Comparison of ENCODE assay signal across 8 cellular contexts in the genomic region with DNA sequence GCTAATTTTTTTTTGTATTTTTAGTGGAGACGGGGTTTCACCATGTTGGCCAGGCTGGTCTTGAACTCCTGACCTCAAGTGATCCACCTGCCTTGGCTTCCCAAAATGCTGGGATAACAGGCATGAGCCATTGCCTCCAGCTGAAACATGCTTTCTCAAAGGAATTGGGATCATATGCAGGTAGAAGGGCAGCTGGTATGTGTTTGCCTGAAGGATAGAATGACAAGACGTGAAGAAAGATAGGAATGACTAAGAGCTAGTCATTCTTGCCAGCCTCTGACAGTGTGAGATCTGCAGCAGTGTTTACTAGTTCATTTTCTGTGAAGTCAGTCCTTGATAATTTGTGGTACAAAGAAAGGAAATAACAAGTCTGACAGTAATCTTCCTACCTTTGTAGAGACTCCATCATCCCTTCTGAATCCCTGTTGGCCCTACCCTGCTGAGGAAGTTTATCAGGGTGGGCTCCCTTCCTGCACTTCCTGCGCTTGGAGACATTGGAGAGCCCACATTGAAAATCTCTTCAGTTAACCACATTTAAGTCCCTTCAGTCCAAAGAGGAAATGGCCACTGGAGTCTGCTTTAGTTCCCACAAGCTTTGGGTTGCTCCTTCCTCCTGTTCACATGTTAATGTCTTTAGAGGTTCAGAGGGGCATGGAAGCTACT. TPM values are rescaled to one million over a fixed set of nuclear protein-coding genes. Genes with fewer than 3 reads are reported as not detected.
DNase-seq lines count a peak whose midpoint lies in the region; ATAC-seq and TF ChIP-seq lines count a peak whose summit lies in the region.

No MANE protein-coding gene starts in this region.

- peaks cover 89% of the 10 kb centered on the region for H3K4me1 ChIP-seq in CD4-positive, alpha-beta memory T cell (ENCODE audit: insufficient read depth, low read length)
- H3K4me1 ChIP-seq in heart right ventricle = peaks cover 30 to 100% (median 100%) of the 10 kb centered on the region in 9 donors
- peaks cover 27 to 80% (median 75%) of the 10 kb centered on the region in 5 donors for H3K4me1 ChIP-seq in subcutaneous abdominal adipose tissue (ENCODE audit: control insufficient read depth in 5 of 5, insufficient read depth in 5 of 5, low read length in 5 of 5)

- H3K9ac ChIP-seq in subcutaneous abdominal adipose tissue (ENCODE audit: low read length in 5 of 5) = peak overlapping the region in 4 of 5 donors; percentile 8 to 79 (median 36)

- no peak for TF ChIP-seq CTCF in heart right ventricle (IDR thresholded peaks at IDR 0.05)

- H3K27ac ChIP-seq in CD4-positive, alpha-beta memory T cell (ENCODE audit: low read depth, low read length) = peak overlapping the region; percentile 64
- H3K27ac ChIP-seq in heart right ventricle (peak overlapping the region; percentile 82 to 100 (median 100)), subcutaneous abdominal adipose tissue (ENCODE audit: low read depth, low read length) (peak overlapping the region; percentile 100)

- CTCF ChIA-PET in CD4-positive, alpha-beta memory T cell (lab: Charles Lee; ENCODE audit: partially characterized antibody) = interaction anchor here (0.9 to 6.5 kb wide), 12 partner anchors 9 to 168 kb away, joined by 3 to 92 read pairs (median 5); a partner anchor contains a TSS

- H3K9me3 ChIP-seq in CD4-positive, alpha-beta memory T cell (ENCODE audit: control insufficient read depth in 1 of 2, low read length in 2 of 2) = no peaks in the 10 kb centered on the region
- H3K9me3 ChIP-seq in heart right ventricle (no peaks in the 10 kb centered on the region), subcutaneous abdominal adipose tissue (ENCODE audit: control insufficient read depth in 5 of 5, low read length in 5 of 5) (no peaks in the 10 kb centered on the region)

- peak; percentile 42 to 85 (median 55) for DNase-seq in CD4-positive, alpha-beta memory T cell
- DNase-seq in HT1080 (ENCODE audit: low read depth) = peak; percentile 94
- no peak for DNase-seq in activated T-helper 2 cell treated with anti-CD3 and anti-CD28 coated beads, Interferon-gamma antibody, Interleukin-2, Interleukin-4, amounts not matched to agents 10 μg/mL and 5 μg/mL and 100 μg/mL, durations not matched to agents 14 hours and 24 hours and 36 hours (ENCODE audit: low spot score)
- DNase-seq in heart right ventricle = peak in 1 of 2 donors; percentile 36
- DNase-seq in NCI-H1930 (lab: John Stamatoyannopoulos, UW) = no peak
- no peak for DNase-seq in COR-L47 (lab: John Stamatoyannopoulos, UW)

- peak; percentile 39 to 69 (median 56) for ATAC-seq in heart right ventricle
- no peak for ATAC-seq in HG03039 (IDR thresholded peaks at IDR 0.05; ENCODE audit: unreplicated experiment)

- POLR2A ChIA-PET in CD4-positive, alpha-beta memory T cell (lab: Charles Lee; ENCODE audit: partially characterized antibody) = interaction anchor here (0.6 to 3.2 kb wide), 19 partner anchors 11 to 319 kb away, joined by 3 to 27 read pairs (median 5); a partner anchor contains a TSS

- H3K4me3 Mint-ChIP-seq in CD4-positive, alpha-beta memory T cell = peak overlapping the region; percentile 72 to 86 (median 80)
- H3K4me3 Mint-ChIP-seq in activated T-helper 2 cell treated with anti-CD3 and anti-CD28 coated beads, Interferon-gamma antibody, Interleukin-2, Interleukin-4, amounts not matched to agents 10 μg/mL and 5 μg/mL and 100 μg/mL, durations not matched to agents 14 hours and 24 hours and 36 hours (ENCODE audit: low read depth) = peak overlapping the region; percentile 90

- peaks cover 64 to 81% (median 72%) of the 10 kb centered on the region in 4 donors for H3K4me1 Mint-ChIP-seq in CD4-positive, alpha-beta memory T cell
- peaks cover 50% of the 10 kb centered on the region for H3K4me1 Mint-ChIP-seq in activated T-helper 2 cell treated with anti-CD3 and anti-CD28 coated beads, Interferon-gamma antibody, Interleukin-2, Interleukin-4, amounts not matched to agents 10 μg/mL and 5 μg/mL and 100 μg/mL, durations not matched to agents 14 hours and 24 hours and 36 hours (ENCODE audit: low read depth)

- H3K27ac Mint-ChIP-seq in CD4-positive, alpha-beta memory T cell = peak overlapping the region; percentile 87 to 98 (median 97)
- peak overlapping the region; percentile 92 for H3K27ac Mint-ChIP-seq in activated T-helper 2 cell treated with anti-CD3 and anti-CD28 coated beads, Interferon-gamma antibody, Interleukin-2, Interleukin-4, amounts not matched to agents 10 μg/mL and 5 μg/mL and 100 μg/mL, durations not matched to agents 14 hours and 24 hours and 36 hours

- no peaks in the 10 kb centered on the region for H3K9me3 Mint-ChIP-seq in CD4-positive, alpha-beta memory T cell
- no peaks in the 10 kb centered on the region for H3K9me3 Mint-ChIP-seq in activated T-helper 2 cell treated with anti-CD3 and anti-CD28 coated beads, Interferon-gamma antibody, Interleukin-2, Interleukin-4, amounts not matched to agents 10 μg/mL and 5 μg/mL and 100 μg/mL, durations not matched to agents 14 hours and 24 hours and 36 hours

- intact Hi-C loops in CD4-positive, alpha-beta memory T cell (cut with micrococcal nuclease) = loop anchor here (1.0 to 2.0 kb wide), 3 partner anchors 11 to 28 kb away; no protein-coding TSS in a partner anchor
- intact Hi-C loops in activated T-helper 2 cell treated with anti-CD3 and anti-CD28 coated beads, Interferon-gamma antibody, Interleukin-2, Interleukin-4, amounts not matched to agents 10 μg/mL and 5 μg/mL and 100 μg/mL, durations not matched to agents 14 hours and 24 hours and 36 hours (cut with micrococcal nuclease) = loop anchor here (2.0 kb wide), 2 partner anchors 20 to 52 kb away; a partner anchor contains a TSS
- intact Hi-C loops in heart right ventricle (cut with DNase I) = loop anchor here in 1 of 10 donors (2.0 kb wide), 1 partner anchor 14 kb away; a partner anchor contains a TSS

- peaks cover 37 to 50% of the 10 kb centered on the region in 2 donors for H3K36me3 Mint-ChIP-seq in CD4-positive, alpha-beta memory T cell
- peaks cover 62% of the 10 kb centered on the region for H3K36me3 Mint-ChIP-seq in activated T-helper 2 cell treated with anti-CD3 and anti-CD28 coated beads, Interferon-gamma antibody, Interleukin-2, Interleukin-4, amounts not matched to agents 10 μg/mL and 5 μg/mL and 100 μg/mL, durations not matched to agents 14 hours and 24 hours and 36 hours (ENCODE audit: low read depth)

- H3K4me3 ChIP-seq in CD4-positive, alpha-beta memory T cell (ENCODE audit: low read length in 2 of 2) = peak overlapping the region in 1 of 2 donors; percentile 34
- H3K4me3 ChIP-seq in heart right ventricle (peak overlapping the region in 8 of 10 donors; percentile 4 to 36 (median 12)), subcutaneous abdominal adipose tissue (ENCODE audit: low read depth in 1 of 5, low read length in 5 of 5) (peak overlapping the region in 3 of 5 donors; percentile 2 to 46 (median 43))

- 42 to 54% methylated on average over 3 of the region's 3 CpGs for WGBS in heart right ventricle, 2 donors

- no peaks in the 10 kb centered on the region for H3K27me3 Mint-ChIP-seq in CD4-positive, alpha-beta memory T cell
- H3K27me3 Mint-ChIP-seq in activated T-helper 2 cell treated with anti-CD3 and anti-CD28 coated beads, Interferon-gamma antibody, Interleukin-2, Interleukin-4, amounts not matched to agents 10 μg/mL and 5 μg/mL and 100 μg/mL, durations not matched to agents 14 hours and 24 hours and 36 hours (ENCODE audit: low read depth) = no peaks in the 10 kb centered on the region

- H3K27me3 ChIP-seq in CD4-positive, alpha-beta memory T cell (ENCODE audit: insufficient read depth, low read length) = no peaks in the 10 kb centered on the region
- H3K27me3 ChIP-seq in heart right ventricle (no peaks in the 10 kb centered on the region), subcutaneous abdominal adipose tissue (ENCODE audit: control insufficient read depth in 5 of 5, insufficient read depth in 4 of 5, low read length in 5 of 5) (no peaks in the 10 kb centered on the region)

- peaks cover 12% of the 10 kb centered on the region for H3K36me3 ChIP-seq in CD4-positive, alpha-beta memory T cell (ENCODE audit: insufficient read depth, low read length)
- H3K36me3 ChIP-seq in heart right ventricle (peaks cover 0 to 54% (median 10%) of the 10 kb centered on the region in 9 donors), subcutaneous abdominal adipose tissue (ENCODE audit: control insufficient read depth in 5 of 5, insufficient read depth in 5 of 5, low read length in 5 of 5) (peaks cover 7 to 27% (median 16%) of the 10 kb centered on the region in 5 donors)

RNA-seq across cellular contexts. Expression of a gene that starts 14.7 kb away (rescaled TPM):
- 100 to 1,000 TPM; 222 to 235 TPM for total RNA-seq in CD4-positive, alpha-beta memory T cell
- 100 to 1,000 TPM; 127 to 155 TPM for polyA plus RNA-seq in CD4-positive, alpha-beta memory T cell
- total RNA-seq in HT1080 (2014; rRNA removed; shearing (Covaris generic)) = 7.4 and 10.5 TPM in 2 replicates
- polyA plus RNA-seq in HT1080 (2015; cell fraction: cytosol; rRNA removed) = 15.0 and 17.9 TPM in 2 replicates
- 24.2 and 29.3 TPM in 2 replicates for polyA plus RNA-seq in HT1080 (2015; cell fraction: nucleus; rRNA removed)
- total RNA-seq in activated T-helper 2 cell treated with anti-CD3 and anti-CD28 coated beads, Interferon-gamma antibody, Interleukin-2, Interleukin-4, amounts not matched to agents 10 μg/mL and 5 μg/mL and 100 μg/mL, durations not matched to agents 14 hours and 24 hours and 36 hours = 255 and 268 TPM in 2 replicates
- total RNA-seq in heart right ventricle = 100 to 1,000 TPM; 171 to 257 (median 212) TPM
- 100 to 1,000 TPM in 1 of 2 donors, 10 to 100 TPM in 1; 91.5 to 164 TPM for polyA plus RNA-seq in heart right ventricle

RNA-seq across cellular contexts. Expression of a gene that starts 52.3 kb away (rescaled TPM):
- 10 to 100 TPM; 30.6 to 36.6 TPM for total RNA-seq in CD4-positive, alpha-beta memory T cell
- polyA plus RNA-seq in CD4-positive, alpha-beta memory T cell = 10 to 100 TPM; 15.3 to 15.5 TPM
- 1.5 and 2.0 TPM in 2 replicates for total RNA-seq in HT1080 (2014; rRNA removed; shearing (Covaris generic))
- 2.9 and 3.5 TPM in 2 replicates for polyA plus RNA-seq in HT1080 (2015; cell fraction: cytosol; rRNA removed)
- polyA plus RNA-seq in HT1080 (2015; cell fraction: nucleus; rRNA removed) = 6.7 and 9.3 TPM in 2 replicates
- total RNA-seq in activated T-helper 2 cell treated with anti-CD3 and anti-CD28 coated beads, Interferon-gamma antibody, Interleukin-2, Interleukin-4, amounts not matched to agents 10 μg/mL and 5 μg/mL and 100 μg/mL, durations not matched to agents 14 hours and 24 hours and 36 hours = 14.3 and 17.3 TPM in 2 replicates
- total RNA-seq in heart right ventricle = 10 to 100 TPM in 1 of 10 donors, 1 to 10 TPM in 9; 4.6 to 13.2 (median 5.6) TPM
- polyA plus RNA-seq in heart right ventricle = 1 to 10 TPM; 2.0 to 5.9 TPM

RNA-seq across cellular contexts. Expression of a gene that starts 58.9 kb away (rescaled TPM):
- 10 to 100 TPM; 48.7 to 53.6 TPM for total RNA-seq in CD4-positive, alpha-beta memory T cell
- 100 to 1,000 TPM; 261 to 298 TPM for polyA plus RNA-seq in CD4-positive, alpha-beta memory T cell
- 134 and 165 TPM in 2 replicates for total RNA-seq in HT1080 (2014; rRNA removed; shearing (Covaris generic))
- 144 and 145 TPM in 2 replicates for polyA plus RNA-seq in HT1080 (2015; cell fraction: cytosol; rRNA removed)
- polyA plus RNA-seq in HT1080 (2015; cell fraction: nucleus; rRNA removed) = 49.4 and 50.7 TPM in 2 replicates
- total RNA-seq in activated T-helper 2 cell treated with anti-CD3 and anti-CD28 coated beads, Interferon-gamma antibody, Interleukin-2, Interleukin-4, amounts not matched to agents 10 μg/mL and 5 μg/mL and 100 μg/mL, durations not matched to agents 14 hours and 24 hours and 36 hours = 123 and 125 TPM in 2 replicates
- 100 to 1,000 TPM; 313 to 513 (median 457) TPM for total RNA-seq in heart right ventricle
- polyA plus RNA-seq in heart right ventricle = 100 to 1,000 TPM; 200 to 216 TPM

RNA-seq across cellular contexts. Expression of a gene that starts 59.2 kb away (rescaled TPM):
- total RNA-seq in CD4-positive, alpha-beta memory T cell = 10 to 100 TPM; 33.1 to 36.4 TPM
- 10 to 100 TPM; 23.5 to 25.2 TPM for polyA plus RNA-seq in CD4-positive, alpha-beta memory T cell
- 1.8 and 4.0 TPM in 2 replicates for total RNA-seq in HT1080 (2014; rRNA removed; shearing (Covaris generic))
- polyA plus RNA-seq in HT1080 (2015; cell fraction: cytosol; rRNA removed) = 1.5 and 2.9 TPM in 2 replicates
- polyA plus RNA-seq in HT1080 (2015; cell fraction: nucleus; rRNA removed) = 6.5 and 7.4 TPM in 2 replicates
- total RNA-seq in activated T-helper 2 cell treated with anti-CD3 and anti-CD28 coated beads, Interferon-gamma antibody, Interleukin-2, Interleukin-4, amounts not matched to agents 10 μg/mL and 5 μg/mL and 100 μg/mL, durations not matched to agents 14 hours and 24 hours and 36 hours = 20.1 and 23.8 TPM in 2 replicates
- 10 to 100 TPM in 9 of 10 donors, 1 to 10 TPM in 1; 9.4 to 15.3 (median 12.9) TPM for total RNA-seq in heart right ventricle
- polyA plus RNA-seq in heart right ventricle = 1 to 10 TPM; 1.4 to 8.3 TPM

Comparison
In these comparisons a context has a peak if more than half of its experiments do, and no peak if none do; other contexts are left out.
1. DNase-seq: peak in CD4-positive, alpha-beta memory T cell (5 of 5) and HT1080 (single experiment); none in activated T-helper 2 cell treated with anti-CD3 and anti-CD28 coated beads, Interferon-gamma antibody, Interleukin-2, Interleukin-4, amounts not matched to agents 10 μg/mL and 5 μg/mL and 100 μg/mL, durations not matched to agents 14 hours and 24 hours and 36 hours (single experiment), NCI-H1930 (0 of 2) and COR-L47 (single experiment).
2. RNA of a gene that starts 14.7 kb away (total RNA-seq): 255 to 268 TPM in activated T-helper 2 cell treated with anti-CD3 and anti-CD28 coated beads, Interferon-gamma antibody, Interleukin-2, Interleukin-4, amounts not matched to agents 10 μg/mL and 5 μg/mL and 100 μg/mL, durations not matched to agents 14 hours and 24 hours and 36 hours, 222 to 235 TPM in CD4-positive, alpha-beta memory T cell and 171 to 257 TPM in heart right ventricle; 7.4 to 10.5 TPM in HT1080; every median in the first group is over 10 times any median in the second.
3. Peak in every context shown above with its lines, with median percentiles within 50 percentile points of each other: H3K27ac ChIP-seq.